ENCODE assay signal across 16 cellular contexts in genomic region chr20:50721881-50722281, GRCh38. TPM values are rescaled to one million over a fixed set of nuclear protein-coding genes. Genes with fewer than 3 reads are reported as not detected.
A peak's percentile ranks its signal among the peaks of the same experiment; 100 is the strongest.
DNase-seq lines count a peak whose midpoint lies in the region; ATAC-seq and TF ChIP-seq lines count a peak whose summit lies in the region.
"Had no signal": no experiment of that assay in that cellular context is flagged by ENCODE, and none has a peak within 500 bp of the region (broad histone marks: within the 10 kb centered on the region; RNA-seq: fewer than 3 reads in every experiment).

No MANE protein-coding gene starts in this region.

- TF ChIP-seq CTCF in left ventricle myocardium inferior (IDR thresholded peaks at IDR 0.05; ENCODE audit: borderline replicate concordance) (no peak), ovary (IDR thresholded peaks at IDR 0.05) (no peak), smooth muscle cell (IDR thresholded peaks at IDR 0.05; ENCODE audit: borderline replicate concordance, insufficient read depth, poor library complexity, severe bottlenecking) (no peak)

- no peak overlapping the region for H3K4me2 ChIP-seq in smooth muscle cell
- H3K4me2 ChIP-seq: SK-N-SH had no signal

- peak; percentile 94 for ATAC-seq in Right ventricle myocardium inferior
- ATAC-seq in activated naive CD4-positive, alpha-beta T cell treated with anti-CD3 and anti-CD28 coated beads, Interleukin-2, amount 50 U/mL, for 72 hours: no peak
- ATAC-seq: activated CD4-positive, CD25-positive, alpha-beta regulatory T cell treated with anti-CD3 and anti-CD28 coated beads, Interleukin-2, amount 50 U/mL, for 24 hours had no signal

- 53 to 79% (median 75%) methylated on average over 9 of the region's 9 CpGs for WGBS in ovary, 3 donors
- WGBS in smooth muscle cell (ENCODE audit: low lambda C conversion rate): 66% methylated on average over 9 of the region's 9 CpGs

- H3K9me3 ChIP-seq in left ventricle myocardium inferior (replicated peaks) (no peaks in the 10 kb centered on the region), ovary (no peaks in the 10 kb centered on the region), smooth muscle cell (replicated peaks; ENCODE audit: low read depth) (no peaks in the 10 kb centered on the region)
- H3K9me3 ChIP-seq: right lobe of liver, SK-N-SH had no signal

- H3K9me3 Mint-ChIP-seq in activated naive CD4-positive, alpha-beta T cell treated with anti-CD3 and anti-CD28 coated beads, Interleukin-2, amount 50 U/mL, for 72 hours: no peaks in the 10 kb centered on the region
- H3K9me3 Mint-ChIP-seq: activated T-cell treated with anti-CD3 and anti-CD28 coated beads, Interleukin-2, amount 50 U/mL, for 24 hours had no signal

- no peak overlapping the region for H3K27ac Mint-ChIP-seq in activated naive CD4-positive, alpha-beta T cell treated with anti-CD3 and anti-CD28 coated beads, Interleukin-2, amount 50 U/mL, for 72 hours

- no peaks in the 10 kb centered on the region for H3K79me2 ChIP-seq in smooth muscle cell (ENCODE audit: low read depth)

- H3K27ac ChIP-seq in left ventricle myocardium inferior (replicated peaks) (peak overlapping the region; percentile 91), ovary (no peak overlapping the region), smooth muscle cell (ENCODE audit: low read depth) (no peak overlapping the region)
- H3K27ac ChIP-seq: right lobe of liver had no signal

- intact Hi-C loops in Right ventricle myocardium inferior (cut with DNase I): loop anchor here (5.0 kb wide), 1 partner anchor 60 kb away; no protein-coding TSS in a partner anchor
- intact Hi-C loops in cardiac septum (cut with DNase I): no loop called here
- intact Hi-C loops in left ventricle myocardium inferior (cut with micrococcal nuclease): no loop called here
- intact Hi-C loops in ovary (cut with DNase I): no loop called here

- no peak overlapping the region for H3K4me3 ChIP-seq in left ventricle myocardium inferior
- H3K4me3 ChIP-seq in ovary: no peak overlapping the region
- no peak overlapping the region for H3K4me3 ChIP-seq in smooth muscle cell
- H3K4me3 ChIP-seq: right lobe of liver had no signal

- H3K9ac ChIP-seq in smooth muscle cell (ENCODE audit: low read depth): no peak overlapping the region
- H3K9ac ChIP-seq: SK-N-SH had no signal

- no peaks in the 10 kb centered on the region for H3K36me3 Mint-ChIP-seq in activated naive CD4-positive, alpha-beta T cell treated with anti-CD3 and anti-CD28 coated beads, Interleukin-2, amount 50 U/mL, for 72 hours
- H3K36me3 Mint-ChIP-seq: brain had no signal

- peak; percentile 80 for DNase-seq in Right ventricle myocardium inferior (ENCODE audit: missing footprints)
- DNase-seq in cardiac septum (ENCODE audit: low spot score): no peak
- DNase-seq in left ventricle myocardium inferior: peak; percentile 57
- DNase-seq in ovary: no peak
- no peak for DNase-seq in activated naive CD4-positive, alpha-beta T cell treated with anti-CD3 and anti-CD28 coated beads, Interleukin-2, amount 50 U/mL, for 72 hours (ENCODE audit: low spot score in 2 of 2)
- no peak for DNase-seq in NK-92 (lab: John Stamatoyannopoulos, UW; ENCODE audit: unreplicated experiment)
- no peak for DNase-seq in smooth muscle cell (lab: John Stamatoyannopoulos, UW; ENCODE audit: unreplicated experiment)
- no peak for DNase-seq in NCI-H1417 treated with DMSO at 0.1 percent for 48 hours (lab: John Stamatoyannopoulos, UW)
- DNase-seq: activated T-cell treated with anti-CD3 and anti-CD28 coated beads, Interleukin-2, amount 50 U/mL, for 24 hours; NCI-H2107; NK-92 treated with Interleukin-12 subunit alpha and Interleukin-12 subunit beta, amount 100 ng/mL, for 24 hours; SK-N-SH had no signal

- H2AFZ ChIP-seq in smooth muscle cell (ENCODE audit: low read depth): no peak overlapping the region

- H3K36me3 ChIP-seq in left ventricle myocardium inferior (no peaks in the 10 kb centered on the region), ovary (no peaks in the 10 kb centered on the region), smooth muscle cell (ENCODE audit: low read depth) (no peaks in the 10 kb centered on the region)
- H3K36me3 ChIP-seq: right lobe of liver had no signal

- peaks cover 2% of the 10 kb centered on the region for H4K20me1 ChIP-seq in smooth muscle cell (ENCODE audit: low read depth)

- H3K4me1 ChIP-seq in left ventricle myocardium inferior: peaks cover 50% of the 10 kb centered on the region
- H3K4me1 ChIP-seq in ovary (ENCODE audit: insufficient read depth): peaks cover 5% of the 10 kb centered on the region
- peaks cover 19% of the 10 kb centered on the region for H3K4me1 ChIP-seq in smooth muscle cell (ENCODE audit: low read depth)

- H3K27me3 ChIP-seq in left ventricle myocardium inferior (ENCODE audit: low read depth) (no peaks in the 10 kb centered on the region), ovary (no peaks in the 10 kb centered on the region), smooth muscle cell (ENCODE audit: low read depth) (no peaks in the 10 kb centered on the region)
- H3K27me3 ChIP-seq: right lobe of liver had no signal

- no peak for TF ChIP-seq POLR2A in ovary (IDR thresholded peaks at IDR 0.05)

- peak; percentile 23 for TF ChIP-seq EP300 in ovary (IDR thresholded peaks at IDR 0.05)

- H3F3A ChIP-seq in smooth muscle cell (ENCODE audit: low read depth): peaks cover 16% of the 10 kb centered on the region

RNA-seq across cellular contexts. Expression of gene PARD6B, which starts 9.5 kb away (rescaled TPM):
- 5.6 TPM for total RNA-seq in Right ventricle myocardium inferior
- total RNA-seq in cardiac septum: 3.7 TPM
- total RNA-seq in left ventricle myocardium inferior: 3.4 TPM
- 10 to 100 TPM in 2 of 7 donors, 1 to 10 TPM in 5; 4.5 to 14.4 (median 8.5) TPM for total RNA-seq in ovary
- polyA plus RNA-seq in ovary: 1 to 10 TPM in 1 of 2 donors, under 1 TPM in 1; 0.91 to 1.0 TPM
- 1 to 10 TPM; 5.6 to 6.9 TPM for total RNA-seq in activated naive CD4-positive, alpha-beta T cell treated with anti-CD3 and anti-CD28 coated beads, Interleukin-2, amount 50 U/mL, for 72 hours
- 4.6 and 6.5 TPM in 2 replicates for total RNA-seq in smooth muscle cell
- polyA plus RNA-seq in smooth muscle cell: 0.26 and 1.7 TPM in 2 replicates

RNA-seq across cellular contexts. Expression of gene RIPOR3, which starts 30.5 kb away (rescaled TPM):
- total RNA-seq in Right ventricle myocardium inferior (8.3 TPM), cardiac septum (3.4 TPM), left ventricle myocardium inferior (6.5 TPM), ovary (10 to 100 TPM in 2 of 7 donors, 1 to 10 TPM in 5; 1.3 to 22.7 (median 8.0) TPM), smooth muscle cell (0.18 and 0.40 TPM in 2 replicates)
- polyA plus RNA-seq in ovary (1 to 10 TPM; 1.7 to 9.6 TPM), smooth muscle cell (1.2 and 4.9 TPM in 2 replicates)
- total RNA-seq in activated naive CD4-positive, alpha-beta T cell treated with anti-CD3 and anti-CD28 coated beads, Interleukin-2, amount 50 U/mL, for 72 hours: under 1 TPM in 1 of 2 donors, not detected in 1; 0.08 TPM
- total RNA-seq: LHCN-M2 had no signal

Comparison
In these comparisons a context has a peak if more than half of its experiments do, and no peak if none do; other contexts are left out.
1. DNase-seq: peak in Right ventricle myocardium inferior (single experiment) and left ventricle myocardium inferior (single experiment); none in cardiac septum (single experiment), ovary (0 of 5), activated naive CD4-positive, alpha-beta T cell treated with anti-CD3 and anti-CD28 coated beads, Interleukin-2, amount 50 U/mL, for 72 hours (0 of 2), NK-92 (single experiment), smooth muscle cell (single experiment) and NCI-H1417 treated with DMSO at 0.1 percent for 48 hours (single experiment).